Comparison of ENCODE assay signal across 7 cellular contexts in genomic region chr1:58782308-58783089, GRCh38. TPM values are rescaled to one million over a fixed set of nuclear protein-coding genes. Genes with fewer than 3 reads are reported as not detected.
DNase-seq lines count a peak whose midpoint lies in the region; ATAC-seq and TF ChIP-seq lines count a peak whose summit lies in the region.

No MANE protein-coding gene starts in this region.

- peak overlapping the region; percentile 92; the same call in 1 of the 2 replicates for H2AFZ ChIP-seq in Karpas-422 (ENCODE audit: low read length)

- peak overlapping the region; percentile 93 to 96 (median 94) for H3K4me3 Mint-ChIP-seq in brain

- peak overlapping the region; percentile 94 for H3K4me2 ChIP-seq in Karpas-422 (ENCODE audit: low read depth, low read length, poor library complexity, severe bottlenecking)

- H3K9ac ChIP-seq in Karpas-422 (ENCODE audit: low read length), result peak overlapping the region; percentile 74

- H3K9me3 Mint-ChIP-seq in brain, result peaks cover 0 to 14% (median 6%) of the 10 kb centered on the region in 5 experiments

- H3K4me3 ChIP-seq in Karpas-422 (ENCODE audit: low read length) (peak overlapping the region; percentile 83), skin epidermis (peak overlapping the region; percentile 59 to 92 (median 86))

- H3K9me2 ChIP-seq in Karpas-422 (replicated peaks; ENCODE audit: insufficient read depth, low read length), result no peaks in the 10 kb centered on the region

- H3K27ac ChIP-seq in Karpas-422 (ENCODE audit: low read length) (no peak overlapping the region), skin epidermis (peak overlapping the region; percentile 85 to 100 (median 96))

- ATAC-seq in HG03469 (IDR thresholded peaks at IDR 0.05; ENCODE audit: unreplicated experiment), result no peak

- H3K36me3 Mint-ChIP-seq in brain, result peaks cover 27% of the 10 kb centered on the region

- H3K27me3 ChIP-seq in Karpas-422 (ENCODE audit: low read length), result no peaks in the 10 kb centered on the region; the same call in 1 of the 2 replicates

- no peaks in the 10 kb centered on the region for H3K9me3 ChIP-seq in Karpas-422 (ENCODE audit: low read length)

- TF ChIP-seq CTCF in GM13977 (IDR thresholded peaks at IDR 0.05; ENCODE audit: extremely low read depth, insufficient read depth, missing control alignments) (peak; percentile 76), brain (conservative IDR thresholded peaks at IDR 0.05) (no peak)

- peaks cover 28% of the 10 kb centered on the region for H3K4me1 Mint-ChIP-seq in brain

- in situ Hi-C loops in GM13977 (cut with MboI; ENCODE audit: low pct_unique_long_range_greater_than_20kb, low sequenced_read_pairs, unreplicated experiment), result loop anchor here (25.0 kb wide), 1 partner anchor 505 kb away; the partner anchor contains the start of gene FGGY

- 0 out of 2 replicates have a peak, but pooled peaks cover 5% of the 10 kb centered on the region for H4K20me1 ChIP-seq in Karpas-422 (ENCODE audit: insufficient read depth, low read depth, low read length)

- DNase-seq in GM13977 (ENCODE audit: low spot score) (peak; percentile 79), Karpas-422 (peak; percentile 68), T-helper 9 cell (peak; percentile 26), iPS-NIHi11 (ENCODE audit: low spot score) (peak; percentile 46)

- H3K79me2 ChIP-seq in Karpas-422 (ENCODE audit: low read length), result no peaks in the 10 kb centered on the region

- H3K27me3 Mint-ChIP-seq in brain, result peaks cover 52% of the 10 kb centered on the region

- H3K4me1 ChIP-seq in Karpas-422 (ENCODE audit: low read length), result peaks cover 35% of the 10 kb centered on the region

- H3K36me3 ChIP-seq in Karpas-422 (ENCODE audit: insufficient read depth, low read length), result no peaks in the 10 kb centered on the region

- H3K27ac Mint-ChIP-seq in brain, result peak overlapping the region; percentile 96 to 99 (median 98)

RNA-seq across cellular contexts. Expression of gene JUN, which starts 1.3 kb away (rescaled TPM):
- 2.1 and 5.4 TPM in 2 replicates for total RNA-seq in Karpas-422 (2014; rRNA removed; shearing (Covaris generic); ENCODE audit: low replicate concordance)
- 109 TPM for polyA plus RNA-seq in brain (ENCODE audit: insufficient read depth, low read depth, low replicate concordance)

Comparison
In these comparisons a context has a peak if more than half of its experiments do, and no peak if none do; other contexts are left out.
1. DNase-seq: peak in every context shown above with its lines; median percentile 79 in GM13977; 68 in Karpas-422; 46 in iPS-NIHi11; 26 in T-helper 9 cell.